In the genomic region with DNA sequence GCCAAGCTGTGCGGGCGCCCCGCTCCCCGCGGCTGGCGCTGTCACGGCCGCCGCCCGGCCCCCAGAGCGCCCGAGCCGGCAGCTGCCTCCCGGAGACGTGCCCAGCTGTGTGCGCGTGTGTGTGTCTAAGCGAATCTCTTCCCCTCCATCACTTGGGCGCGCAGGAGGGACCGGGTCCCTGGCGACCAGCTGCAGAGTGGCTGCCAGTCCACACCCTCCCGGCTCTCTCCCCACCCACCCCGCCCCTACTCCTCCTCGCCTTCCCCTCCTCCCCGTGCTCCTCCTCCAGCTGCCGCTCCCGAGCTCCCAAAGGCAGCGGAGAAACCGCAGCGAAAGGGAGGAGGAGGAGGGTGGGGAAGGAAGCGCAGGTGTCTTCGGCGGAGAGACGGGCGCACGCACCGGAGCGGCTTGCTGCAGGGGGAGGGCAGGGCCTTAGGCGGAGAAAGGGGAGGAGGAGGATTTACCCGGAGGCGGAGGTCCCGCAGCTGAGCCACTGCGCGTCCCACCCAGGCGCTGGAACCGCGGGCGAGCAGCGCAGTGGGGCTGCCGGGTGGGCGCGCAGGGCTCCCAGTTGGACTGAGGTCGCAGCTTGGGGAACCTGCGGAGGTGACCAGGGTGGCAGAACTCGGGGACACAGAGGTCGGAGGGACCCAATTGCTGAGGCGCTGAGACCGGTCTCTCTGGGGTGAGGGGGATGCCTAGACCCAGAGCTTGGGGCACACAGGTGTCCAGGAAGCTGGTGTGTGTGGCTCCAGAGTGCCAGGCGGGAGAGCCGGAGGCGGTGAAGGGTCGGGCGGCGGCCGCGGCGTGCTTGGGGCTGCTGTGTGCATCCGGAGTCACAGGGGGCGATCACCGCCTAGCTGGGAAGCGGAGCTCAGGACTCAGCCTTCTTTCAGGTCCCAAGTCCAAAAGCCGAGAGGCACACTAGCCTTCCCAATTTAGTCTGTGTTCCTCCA, we compare ENCODE assay signal across 1 cellular context.
TF ChIP-seq lines count a peak whose summit lies in the region.

HS3ST5 (minus strand) TSS at position 198 of the 956 bp plus-strand sequence. CDS start 280,178 bp downstream, outside the sequence.

TF ChIP-seq in HepG2, 621 proteins besides CTCF, POLR2A, EP300 and RAD21 (continued from another document and continues in another):
- no peak; the same call in 1 of the 2 replicates for TF ChIP-seq TOPORS (CRISPR knock-in tag; IDR thresholded peaks at IDR 0.05)
- peak; percentile 31; the same call in 1 of the 2 replicates for TF ChIP-seq ZFP90 (CRISPR knock-in tag; IDR thresholded peaks at IDR 0.05; ENCODE audit: borderline replicate concordance)
- no peak for TF ChIP-seq PAWR (CRISPR knock-in tag; IDR thresholded peaks at IDR 0.05; ENCODE audit: borderline replicate concordance)
- 0 out of 2 replicates have a peak, but pooled peaks have one; percentile 40 for TF ChIP-seq ZNF784 (CRISPR knock-in tag; IDR thresholded peaks at IDR 0.05; ENCODE audit: borderline replicate concordance)
- TF ChIP-seq BRCA1 (CRISPR knock-in tag; IDR thresholded peaks at IDR 0.05), result no peak
- TF ChIP-seq ZNF12 (CRISPR knock-in tag; IDR thresholded peaks at IDR 0.05), result no peak
- TF ChIP-seq GATAD1 (CRISPR knock-in tag; IDR thresholded peaks at IDR 0.05), result no peak
- TF ChIP-seq ZNF337 (CRISPR knock-in tag; IDR thresholded peaks at IDR 0.05; ENCODE audit: borderline replicate concordance, low read depth), result no peak
- TF ChIP-seq YY1 (IDR thresholded peaks at IDR 0.05; ENCODE audit: insufficient read depth, insufficient replicate concordance, low read depth, low read length), result no peak
- TF ChIP-seq MIER2 (CRISPR knock-in tag; IDR thresholded peaks at IDR 0.05), result no peak
- TF ChIP-seq, protein P1, sequence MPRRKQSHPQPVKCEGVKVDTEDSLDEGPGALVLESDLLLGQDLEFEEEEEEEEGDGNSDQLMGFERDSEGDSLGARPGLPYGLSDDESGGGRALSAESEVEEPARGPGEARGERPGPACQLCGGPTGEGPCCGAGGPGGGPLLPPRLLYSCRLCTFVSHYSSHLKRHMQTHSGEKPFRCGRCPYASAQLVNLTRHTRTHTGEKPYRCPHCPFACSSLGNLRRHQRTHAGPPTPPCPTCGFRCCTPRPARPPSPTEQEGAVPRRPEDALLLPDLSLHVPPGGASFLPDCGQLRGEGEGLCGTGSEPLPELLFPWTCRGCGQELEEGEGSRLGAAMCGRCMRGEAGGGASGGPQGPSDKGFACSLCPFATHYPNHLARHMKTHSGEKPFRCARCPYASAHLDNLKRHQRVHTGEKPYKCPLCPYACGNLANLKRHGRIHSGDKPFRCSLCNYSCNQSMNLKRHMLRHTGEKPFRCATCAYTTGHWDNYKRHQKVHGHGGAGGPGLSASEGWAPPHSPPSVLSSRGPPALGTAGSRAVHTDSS (CRISPR knock-in tag; conservative IDR thresholded peaks at IDR 0.05), result no peak
- TF ChIP-seq, protein P2, sequence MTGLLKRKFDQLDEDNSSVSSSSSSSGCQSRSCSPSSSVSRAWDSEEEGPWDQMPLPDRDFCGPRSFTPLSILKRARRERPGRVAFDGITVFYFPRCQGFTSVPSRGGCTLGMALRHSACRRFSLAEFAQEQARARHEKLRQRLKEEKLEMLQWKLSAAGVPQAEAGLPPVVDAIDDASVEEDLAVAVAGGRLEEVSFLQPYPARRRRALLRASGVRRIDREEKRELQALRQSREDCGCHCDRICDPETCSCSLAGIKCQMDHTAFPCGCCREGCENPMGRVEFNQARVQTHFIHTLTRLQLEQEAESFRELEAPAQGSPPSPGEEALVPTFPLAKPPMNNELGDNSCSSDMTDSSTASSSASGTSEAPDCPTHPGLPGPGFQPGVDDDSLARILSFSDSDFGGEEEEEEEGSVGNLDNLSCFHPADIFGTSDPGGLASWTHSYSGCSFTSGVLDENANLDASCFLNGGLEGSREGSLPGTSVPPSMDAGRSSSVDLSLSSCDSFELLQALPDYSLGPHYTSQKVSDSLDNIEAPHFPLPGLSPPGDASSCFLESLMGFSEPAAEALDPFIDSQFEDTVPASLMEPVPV (CRISPR knock-in tag; IDR thresholded peaks at IDR 0.05), result no peak
- TF ChIP-seq SRSF1 (optimal IDR thresholded peaks at IDR 0.05; ENCODE audit: low read depth, low read length), result no peak
- TF ChIP-seq, protein P3, sequence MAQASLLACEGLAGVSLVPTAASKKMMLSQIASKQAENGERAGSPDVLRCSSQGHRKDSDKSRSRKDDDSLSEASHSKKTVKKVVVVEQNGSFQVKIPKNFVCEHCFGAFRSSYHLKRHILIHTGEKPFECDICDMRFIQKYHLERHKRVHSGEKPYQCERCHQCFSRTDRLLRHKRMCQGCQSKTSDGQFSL (CRISPR knock-in tag; IDR thresholded peaks at IDR 0.05), result no peak
- TF ChIP-seq HNRNPL (IDR thresholded peaks at IDR 0.05; ENCODE audit: low read depth, low read length), result peak; percentile 76; the same call in 1 of the 2 replicates
- no peak; the same call in 1 of the 2 replicates for TF ChIP-seq HDAC1 (CRISPR knock-in tag; IDR thresholded peaks at IDR 0.05)
- no peak for TF ChIP-seq MXD4 (CRISPR knock-in tag; IDR thresholded peaks at IDR 0.05)
- TF ChIP-seq ZNF629 (CRISPR knock-in tag; conservative IDR thresholded peaks at IDR 0.05), result no peak
- TF ChIP-seq IRX3 (CRISPR knock-in tag; IDR thresholded peaks at IDR 0.05; ENCODE audit: borderline replicate concordance, low read depth), result no peak
- TF ChIP-seq, protein P4, sequence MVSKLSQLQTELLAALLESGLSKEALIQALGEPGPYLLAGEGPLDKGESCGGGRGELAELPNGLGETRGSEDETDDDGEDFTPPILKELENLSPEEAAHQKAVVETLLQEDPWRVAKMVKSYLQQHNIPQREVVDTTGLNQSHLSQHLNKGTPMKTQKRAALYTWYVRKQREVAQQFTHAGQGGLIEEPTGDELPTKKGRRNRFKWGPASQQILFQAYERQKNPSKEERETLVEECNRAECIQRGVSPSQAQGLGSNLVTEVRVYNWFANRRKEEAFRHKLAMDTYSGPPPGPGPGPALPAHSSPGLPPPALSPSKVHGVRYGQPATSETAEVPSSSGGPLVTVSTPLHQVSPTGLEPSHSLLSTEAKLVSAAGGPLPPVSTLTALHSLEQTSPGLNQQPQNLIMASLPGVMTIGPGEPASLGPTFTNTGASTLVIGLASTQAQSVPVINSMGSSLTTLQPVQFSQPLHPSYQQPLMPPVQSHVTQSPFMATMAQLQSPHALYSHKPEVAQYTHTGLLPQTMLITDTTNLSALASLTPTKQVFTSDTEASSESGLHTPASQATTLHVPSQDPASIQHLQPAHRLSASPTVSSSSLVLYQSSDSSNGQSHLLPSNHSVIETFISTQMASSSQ (IDR thresholded peaks at IDR 0.05; ENCODE audit: low read depth), result no peak
- TF ChIP-seq, protein P4 (CRISPR knock-in tag; IDR thresholded peaks at IDR 0.05; ENCODE audit: borderline replicate concordance), result 0 out of 2 replicates have a peak, but pooled peaks have one; percentile 14
- no peak for TF ChIP-seq MYNN (CRISPR knock-in tag; IDR thresholded peaks at IDR 0.05; ENCODE audit: low read depth)
- TF ChIP-seq HOXA5 (CRISPR knock-in tag; IDR thresholded peaks at IDR 0.05), result no peak
- TF ChIP-seq TFDP2 (CRISPR knock-in tag; IDR thresholded peaks at IDR 0.05), result peak; percentile 24; the same call in 1 of the 2 replicates
- peak; percentile 69 for TF ChIP-seq ZFX (CRISPR knock-in tag; IDR thresholded peaks at IDR 0.05; ENCODE audit: low read depth)
- TF ChIP-seq NCOA2 (CRISPR knock-in tag; IDR thresholded peaks at IDR 0.05), result no peak
- 0 out of 2 replicates have a peak, but pooled peaks have one; percentile 54 for TF ChIP-seq ZNF556 (CRISPR knock-in tag; IDR thresholded peaks at IDR 0.05; ENCODE audit: borderline replicate concordance)
- no peak for TF ChIP-seq ZNF543 (CRISPR knock-in tag; IDR thresholded peaks at IDR 0.05)
- TF ChIP-seq, protein P5, sequence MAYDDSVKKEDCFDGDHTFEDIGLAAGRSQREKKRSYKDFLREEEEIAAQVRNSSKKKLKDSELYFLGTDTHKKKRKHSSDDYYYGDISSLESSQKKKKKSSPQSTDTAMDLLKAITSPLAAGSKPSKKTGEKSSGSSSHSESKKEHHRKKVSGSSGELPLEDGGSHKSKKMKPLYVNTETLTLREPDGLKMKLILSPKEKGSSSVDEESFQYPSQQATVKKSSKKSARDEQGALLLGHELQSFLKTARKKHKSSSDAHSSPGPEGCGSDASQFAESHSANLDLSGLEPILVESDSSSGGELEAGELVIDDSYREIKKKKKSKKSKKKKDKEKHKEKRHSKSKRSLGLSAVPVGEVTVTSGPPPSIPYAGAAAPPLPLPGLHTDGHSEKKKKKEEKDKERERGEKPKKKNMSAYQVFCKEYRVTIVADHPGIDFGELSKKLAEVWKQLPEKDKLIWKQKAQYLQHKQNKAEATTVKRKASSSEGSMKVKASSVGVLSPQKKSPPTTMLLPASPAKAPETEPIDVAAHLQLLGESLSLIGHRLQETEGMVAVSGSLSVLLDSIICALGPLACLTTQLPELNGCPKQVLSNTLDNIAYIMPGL (CRISPR knock-in tag; IDR thresholded peaks at IDR 0.05; ENCODE audit: borderline replicate concordance in 1 of 2, low read depth in 1 of 2), result peak; percentile 87 to 94
- TF ChIP-seq PBX2 (CRISPR knock-in tag; IDR thresholded peaks at IDR 0.05), result no peak
- TF ChIP-seq JARID2 (CRISPR knock-in tag; IDR thresholded peaks at IDR 0.05; ENCODE audit: insufficient replicate concordance), result no peak
- TF ChIP-seq MYC (CRISPR knock-in tag; IDR thresholded peaks at IDR 0.05; ENCODE audit: borderline replicate concordance), result no peak; the same call in 1 of the 2 replicates
- TF ChIP-seq ZNF891 (CRISPR knock-in tag; IDR thresholded peaks at IDR 0.05), result 0 out of 2 replicates have a peak, but pooled peaks have one; percentile 20
- TF ChIP-seq CENPT (CRISPR knock-in tag; IDR thresholded peaks at IDR 0.05; ENCODE audit: low read depth), result no peak
- TF ChIP-seq, protein P6, sequence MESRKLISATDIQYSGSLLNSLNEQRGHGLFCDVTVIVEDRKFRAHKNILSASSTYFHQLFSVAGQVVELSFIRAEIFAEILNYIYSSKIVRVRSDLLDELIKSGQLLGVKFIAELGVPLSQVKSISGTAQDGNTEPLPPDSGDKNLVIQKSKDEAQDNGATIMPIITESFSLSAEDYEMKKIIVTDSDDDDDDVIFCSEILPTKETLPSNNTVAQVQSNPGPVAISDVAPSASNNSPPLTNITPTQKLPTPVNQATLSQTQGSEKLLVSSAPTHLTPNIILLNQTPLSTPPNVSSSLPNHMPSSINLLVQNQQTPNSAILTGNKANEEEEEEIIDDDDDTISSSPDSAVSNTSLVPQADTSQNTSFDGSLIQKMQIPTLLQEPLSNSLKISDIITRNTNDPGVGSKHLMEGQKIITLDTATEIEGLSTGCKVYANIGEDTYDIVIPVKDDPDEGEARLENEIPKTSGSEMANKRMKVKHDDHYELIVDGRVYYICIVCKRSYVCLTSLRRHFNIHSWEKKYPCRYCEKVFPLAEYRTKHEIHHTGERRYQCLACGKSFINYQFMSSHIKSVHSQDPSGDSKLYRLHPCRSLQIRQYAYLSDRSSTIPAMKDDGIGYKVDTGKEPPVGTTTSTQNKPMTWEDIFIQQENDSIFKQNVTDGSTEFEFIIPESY (CRISPR knock-in tag; IDR thresholded peaks at IDR 0.05), result no peak
- TF ChIP-seq MTA1 (CRISPR knock-in tag; IDR thresholded peaks at IDR 0.05; ENCODE audit: borderline replicate concordance), result peak; percentile 70; the same call in 1 of the 2 replicates
- TF ChIP-seq NCOA5 (CRISPR knock-in tag; IDR thresholded peaks at IDR 0.05), result no peak
